ENCODE assay signal across 1 cellular context in genomic region chr9:1939926-1940368, GRCh38.
TF ChIP-seq lines count a peak whose summit lies in the region.

No MANE protein-coding gene starts in this region.

TF ChIP-seq in GM12878, 131 proteins besides CTCF, POLR2A, EP300 and RAD21 (continued from another document and continues in another):
- TF ChIP-seq REST (IDR thresholded peaks at IDR 0.05; ENCODE audit: low read depth, low read length): no peak
- TF ChIP-seq NFIC (IDR thresholded peaks at IDR 0.05; ENCODE audit: low read depth, low read length): peak; percentile 58; the same call in 1 of the 2 replicates
- no peak for TF ChIP-seq YBX1 (IDR thresholded peaks at IDR 0.05)
- no peak for TF ChIP-seq POLR2AphosphoS2 (IDR thresholded peaks at IDR 0.05; ENCODE audit: low read depth, low read length)
- TF ChIP-seq CHD1 (IDR thresholded peaks at IDR 0.05; ENCODE audit: low read depth, low read length): no peak
- TF ChIP-seq PAX5 (IDR thresholded peaks at IDR 0.05; ENCODE audit: borderline replicate concordance, low read depth, low read length): peak; percentile 28; the same call in 1 of the 2 replicates
- TF ChIP-seq CHD2 (IDR thresholded peaks at IDR 0.05; ENCODE audit: borderline replicate concordance, low read depth, low read length): 0 out of 2 replicates have a peak, but pooled peaks have one; percentile 31
- 0 out of 2 replicates have a peak, but pooled peaks have one; percentile 48 for TF ChIP-seq STAT1 (conservative IDR thresholded peaks at IDR 0.05)
- TF ChIP-seq CREB1 (IDR thresholded peaks at IDR 0.05; ENCODE audit: low read depth): peak; percentile 44
- TF ChIP-seq MLLT1 (IDR thresholded peaks at IDR 0.05): peak; percentile 71
- no peak for TF ChIP-seq E4F1 (IDR thresholded peaks at IDR 0.05; ENCODE audit: borderline replicate concordance, partially characterized antibody)
- TF ChIP-seq IKZF2 (IDR thresholded peaks at IDR 0.05): peak in 1 of 2 experiments; percentile 46; a peak in 2 of 4 replicates
- TF ChIP-seq ZNF24 (IDR thresholded peaks at IDR 0.05): 0 out of 2 replicates have a peak, but pooled peaks have one; percentile 22
- no peak for TF ChIP-seq STAT3 (IDR thresholded peaks at IDR 0.05; ENCODE audit: low read depth, low read length)
- TF ChIP-seq MTA3 (IDR thresholded peaks at IDR 0.05; ENCODE audit: borderline replicate concordance, low read length): peak; percentile 36; the same call in 1 of the 2 replicates
- TF ChIP-seq HDAC2 (IDR thresholded peaks at IDR 0.05): no peak
- TF ChIP-seq RFX5 (IDR thresholded peaks at IDR 0.05; ENCODE audit: low read depth, low read length): no peak
- peak; percentile 34; the same call in 1 of the 2 replicates for TF ChIP-seq NR2F1 (conservative IDR thresholded peaks at IDR 0.05)
- TF ChIP-seq CUX1 (IDR thresholded peaks at IDR 0.05; ENCODE audit: insufficient replicate concordance, low read depth, low read length): no peak
- TF ChIP-seq BHLHE40 (IDR thresholded peaks at IDR 0.05; ENCODE audit: borderline replicate concordance in 1 of 2, low read depth in 2 of 2, low read length in 1 of 2): peak; percentile 61 to 70; a peak in 3 of 4 replicates
- no peak for TF ChIP-seq TBL1XR1 (IDR thresholded peaks at IDR 0.05; ENCODE audit: low read depth, low read length)
- TF ChIP-seq ZBTB40 (IDR thresholded peaks at IDR 0.05; ENCODE audit: borderline replicate concordance): no peak
- no peak for TF ChIP-seq TARDBP (IDR thresholded peaks at IDR 0.05; ENCODE audit: borderline replicate concordance)
- TF ChIP-seq PAX8 (IDR thresholded peaks at IDR 0.05): 0 out of 2 replicates have a peak, but pooled peaks have one; percentile 28
- no peak for TF ChIP-seq NR2C2 (IDR thresholded peaks at IDR 0.05; ENCODE audit: borderline replicate concordance, control insufficient read depth, insufficient read length, low read depth)
- peak; percentile 61; the same call in 1 of the 2 replicates for TF ChIP-seq TCF7 (IDR thresholded peaks at IDR 0.05; ENCODE audit: borderline replicate concordance)
- no peak for TF ChIP-seq ZBTB4 (CRISPR knock-in tag; IDR thresholded peaks at IDR 0.05)
- no peak for TF ChIP-seq ZNF207 (IDR thresholded peaks at IDR 0.05; ENCODE audit: borderline replicate concordance)
- TF ChIP-seq KLF5 (IDR thresholded peaks at IDR 0.05; ENCODE audit: partially characterized antibody): no peak
- TF ChIP-seq EGR1 (IDR thresholded peaks at IDR 0.05; ENCODE audit: borderline replicate concordance in 1 of 2, low read depth in 2 of 2, low read length in 2 of 2): no peak
- peak; percentile 95 for TF ChIP-seq TCF12 (IDR thresholded peaks at IDR 0.05; ENCODE audit: low read depth, low read length)
- peak; percentile 94 for TF ChIP-seq TCF3 (IDR thresholded peaks at IDR 0.05; ENCODE audit: borderline replicate concordance, insufficient read depth, low read depth, low read length)
- TF ChIP-seq EZH2 (IDR thresholded peaks at IDR 0.05; ENCODE audit: borderline replicate concordance, control insufficient read depth, low read depth, low read length): no peak
- TF ChIP-seq SMAD5 (IDR thresholded peaks at IDR 0.05; ENCODE audit: low read depth): no peak
- peak in 1 of 2 experiments; percentile 22; a peak in 1 of 4 replicates for TF ChIP-seq ETV6 (conservative IDR thresholded peaks at IDR 0.05 in 1 of 2, IDR thresholded peaks at IDR 0.05 in 1 of 2; ENCODE audit: borderline replicate concordance in 1 of 2, low read depth in 1 of 2)
- TF ChIP-seq RELA (IDR thresholded peaks at IDR 0.05; ENCODE audit: borderline replicate concordance, partially characterized antibody): peak; percentile 67
- no peak for TF ChIP-seq LARP7 (IDR thresholded peaks at IDR 0.05)
- no peak for TF ChIP-seq NR2C1 (IDR thresholded peaks at IDR 0.05)
- no peak for TF ChIP-seq CHD4 (IDR thresholded peaks at IDR 0.05)
